ENCODE assay signal across 7 cellular contexts in the genomic region with DNA sequence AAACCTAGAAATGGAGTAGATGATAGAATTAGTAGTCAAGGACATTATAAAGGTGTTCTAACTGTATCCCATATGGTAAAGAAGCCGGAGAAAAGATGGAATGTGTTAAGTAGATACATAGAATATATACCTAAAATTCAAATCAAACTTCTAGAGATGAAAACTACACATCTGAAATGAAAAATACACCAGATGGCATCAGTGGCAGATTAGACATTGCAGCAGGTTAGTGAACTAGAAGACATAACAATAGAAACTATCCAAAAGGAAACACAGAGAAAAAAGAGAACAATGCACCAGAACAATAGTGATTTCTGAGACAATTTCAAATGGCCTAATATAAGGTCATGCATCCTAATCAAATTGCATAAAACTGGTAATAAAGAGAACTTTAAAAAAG.
"Had no signal": no experiment of that assay in that cellular context is flagged by ENCODE, and none has a peak within 500 bp of the region (broad histone marks: within the 10 kb centered on the region; RNA-seq: fewer than 3 reads in every experiment).

No MANE protein-coding gene starts in this region.

- H3K4me2 ChIP-seq: KMS-11 had no signal

- DNase-seq: IMR-90, Karpas-422, Kasumi-1, KBM-7, KG1 had no signal

- H3K9ac ChIP-seq: KMS-11 had no signal

- H3K27ac ChIP-seq: HL-60, KMS-11 had no signal
